ENCODE assay signal across 33 cellular contexts in the genomic region with DNA sequence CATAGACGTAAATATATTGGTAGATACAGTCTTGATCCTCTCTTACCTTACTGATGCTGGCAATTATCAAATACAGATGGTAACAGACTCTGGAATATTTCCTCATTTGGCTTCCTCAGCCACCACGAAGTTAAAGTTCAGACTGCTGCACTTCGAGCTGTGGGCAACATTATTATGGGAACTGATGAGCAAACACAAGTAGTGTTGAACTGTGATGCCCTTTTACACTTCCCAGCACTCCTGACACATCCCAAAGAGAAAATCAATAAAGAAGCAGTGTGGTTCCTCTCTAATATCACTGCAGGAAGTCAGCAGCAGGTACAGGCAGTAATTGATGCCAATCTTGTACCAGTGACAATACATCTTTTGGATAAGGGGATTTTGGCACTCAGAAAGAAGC.
"Had no signal": no experiment of that assay in that cellular context is flagged by ENCODE, and none has a peak within 500 bp of the region (broad histone marks: within the 10 kb centered on the region; RNA-seq: fewer than 3 reads in every experiment).

No MANE protein-coding gene starts in this region.

- H3K36me3 ChIP-seq: MG63 had no signal

- H3K27me3 ChIP-seq: MG63 had no signal

- DNase-seq: Karpas-422, Kasumi-1, MG63, MM.1S, MV-4-11, NCI-H1048, NCI-H1092, NCI-H1092 treated with DMSO at 0.1 percent for 48 hours, NCI-H1105, NCI-H1105 treated with DMSO at 0.1 percent for 48 hours, NCI-H1417, NCI-H1417 treated with DMSO at 0.1 percent for 48 hours, NCI-H1436, NCI-H1436 treated with DMSO at 0.1 percent for 48 hours, NCI-H146, NCI-H1694, NCI-H1694 treated with DMSO at 0.1 percent for 48 hours, NCI-H187, NCI-H187 treated with DMSO at 0.1 percent for 48 hours, NCI-H1930, NCI-H2029, NCI-H2029 treated with DMSO at 0.1 percent for 48 hours, NCI-H2081, NCI-H2081 treated with DMSO at 0.1 percent for 48 hours, NCI-H2107, NCI-H2171, NCI-H2171 treated with DMSO at 0.1 percent for 48 hours, NCI-H2227 treated with DMSO at 0.1 percent for 48 hours, NCI-H345, NCI-H446, NCI-H446 treated with DMSO at 0.1 percent for 48 hours, NCI-H510A, NCI-H510A treated with DMSO at 0.1 percent for 48 hours had no signal

- H3K9me3 ChIP-seq: MG63 had no signal

- H3K4me3 ChIP-seq: MG63 had no signal
